In the genomic region with DNA sequence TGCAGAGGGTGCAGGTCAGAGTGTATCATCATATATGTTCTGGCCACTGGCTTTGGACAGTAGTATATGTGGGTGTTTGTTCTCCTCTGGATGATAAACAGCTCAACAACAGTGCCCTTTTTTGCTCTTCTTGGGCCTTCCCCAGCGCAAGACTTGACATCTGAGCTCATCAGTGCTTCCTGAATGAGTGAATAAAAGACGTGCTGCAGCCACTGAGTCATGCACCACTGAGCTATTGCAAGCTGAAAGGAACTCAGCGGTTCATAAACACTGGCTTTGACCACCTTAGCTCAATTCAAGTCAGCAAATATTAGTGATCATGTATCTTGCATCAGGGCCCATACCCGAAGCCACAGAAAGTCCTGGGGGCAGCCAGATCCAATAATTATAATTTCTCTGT, we compare ENCODE assay signal across 11 cellular contexts.
A peak's percentile ranks its signal among the peaks of the same experiment; 100 is the strongest.
DNase-seq lines count a peak whose midpoint lies in the region; ATAC-seq, FAIRE-seq and TF ChIP-seq lines count a peak whose summit lies in the region.
"Had no signal": no experiment of that assay in that cellular context is flagged by ENCODE, and none has a peak within 500 bp of the region (broad histone marks: within the 10 kb centered on the region; RNA-seq: fewer than 3 reads in every experiment).

No MANE protein-coding gene starts in this region.

- H3K9me3 ChIP-seq in smooth muscle cell (replicated peaks; ENCODE audit: low read depth) = no peaks in the 10 kb centered on the region
- no peaks in the 10 kb centered on the region for H3K9me3 ChIP-seq in endodermal cell (ENCODE audit: control insufficient read depth, low read length)

- H3K4me3 ChIP-seq in bronchial epithelial cell (ENCODE audit: low read depth, low read length) (no peak overlapping the region), smooth muscle cell (no peak overlapping the region), endodermal cell (ENCODE audit: low read length) (no peak overlapping the region)

- no peaks in the 10 kb centered on the region for H3K79me2 ChIP-seq in smooth muscle cell (ENCODE audit: low read depth)

- peaks cover 10% of the 10 kb centered on the region for H3K27me3 Mint-ChIP-seq in endodermal cell (ENCODE audit: insufficient read depth)

- intact Hi-C loops in left cardiac atrium (cut with DNase I) = no loop called here

- no peaks in the 10 kb centered on the region for H4K20me1 ChIP-seq in smooth muscle cell (ENCODE audit: low read depth)

- H3K36me3 Mint-ChIP-seq in endodermal cell (ENCODE audit: low read depth) = no peaks in the 10 kb centered on the region

- H3K27ac Mint-ChIP-seq in endodermal cell = no peak overlapping the region
- H3K27ac Mint-ChIP-seq: CD4-positive, alpha-beta T cell had no signal

- 9% methylated on average over 4 of the region's 4 CpGs for WGBS in smooth muscle cell (ENCODE audit: low lambda C conversion rate)
- 77 to 85% methylated on average over 4 of the region's 4 CpGs for WGBS in endodermal cell (ENCODE audit: insufficient coverage in 1 of 2, insufficient read length in 1 of 2), 2 experiments

- H3F3A ChIP-seq in smooth muscle cell (ENCODE audit: low read depth) = peaks cover 5% of the 10 kb centered on the region

- H3K27ac ChIP-seq in smooth muscle cell (ENCODE audit: low read depth) (peak overlapping the region; percentile 67), endodermal cell (ENCODE audit: low read depth, low read length) (no peak overlapping the region)
- H3K27ac ChIP-seq: KMS-11 had no signal

- no peak overlapping the region for H2AFZ ChIP-seq in smooth muscle cell (ENCODE audit: low read depth)

- no peaks in the 10 kb centered on the region for H3K36me3 ChIP-seq in bronchial epithelial cell (ENCODE audit: control insufficient read depth, insufficient read depth, low read length)
- H3K36me3 ChIP-seq in smooth muscle cell (ENCODE audit: low read depth) = no peaks in the 10 kb centered on the region
- H3K36me3 ChIP-seq in endodermal cell (ENCODE audit: control insufficient read depth, insufficient read depth, low read length) = no peaks in the 10 kb centered on the region

- H3K9ac ChIP-seq in smooth muscle cell (ENCODE audit: low read depth) = no peak overlapping the region
- no peak overlapping the region for H3K9ac ChIP-seq in endodermal cell (ENCODE audit: extremely low read depth, low read length, poor library complexity, severe bottlenecking)
- H3K9ac ChIP-seq: KMS-11 had no signal

- H3K27me3 ChIP-seq in bronchial epithelial cell (ENCODE audit: control insufficient read depth, insufficient read depth, low read length) (no peaks in the 10 kb centered on the region), smooth muscle cell (ENCODE audit: low read depth) (no peaks in the 10 kb centered on the region), endodermal cell (ENCODE audit: control insufficient read depth, insufficient read depth, low read length, poor library complexity, severe bottlenecking) (no peaks in the 10 kb centered on the region)

- H3K4me1 Mint-ChIP-seq in endodermal cell = peaks cover 14% of the 10 kb centered on the region

- peak overlapping the region; percentile 55 for H3K4me2 ChIP-seq in smooth muscle cell
- H3K4me2 ChIP-seq: KMS-11 had no signal

- H3K4me1 ChIP-seq in smooth muscle cell (ENCODE audit: low read depth) (peaks cover 9% of the 10 kb centered on the region), endodermal cell (ENCODE audit: control insufficient read depth, insufficient read depth, low read length) (no peaks in the 10 kb centered on the region)

- no peak for FAIRE-seq in bronchial epithelial cell (lab: Jason Lieb, UNC)

- ATAC-seq in HG03469 (IDR thresholded peaks at IDR 0.05; ENCODE audit: unreplicated experiment) = peak; percentile 55
- no peak for ATAC-seq in left cardiac atrium

- H3K4me3 Mint-ChIP-seq in endodermal cell = no peak overlapping the region
- H3K4me3 Mint-ChIP-seq: CD4-positive, alpha-beta T cell had no signal

- DNase-seq in activated CD4-positive, alpha-beta T cell treated with anti-CD3 and anti-CD28 coated beads, Interleukin-2, amount 50 U/mL, for 48 hours = peak; percentile 15 to 36
- DNase-seq in activated CD4-positive, alpha-beta T cell treated with anti-CD3 and anti-CD28 coated beads for 1 hour = no peak
- peak; percentile 89 for DNase-seq in bronchial epithelial cell (ENCODE audit: low read depth)
- DNase-seq in smooth muscle cell (lab: John Stamatoyannopoulos, UW; ENCODE audit: unreplicated experiment) = peak; percentile 6
- no peak for DNase-seq in left cardiac atrium
- no peak for DNase-seq in endodermal cell
- no peak for DNase-seq in AML-193 (lab: John Stamatoyannopoulos, UW)
- DNase-seq: CD4-positive, alpha-beta T cell; SHP77 had no signal

- H3K9me3 Mint-ChIP-seq in endodermal cell = no peaks in the 10 kb centered on the region
- H3K9me3 Mint-ChIP-seq: CD4-positive, alpha-beta T cell had no signal

- no peak for TF ChIP-seq CTCF in bronchial epithelial cell (IDR thresholded peaks at IDR 0.05; ENCODE audit: insufficient read depth, low read length, severe bottlenecking)
- TF ChIP-seq CTCF in smooth muscle cell (IDR thresholded peaks at IDR 0.05; ENCODE audit: borderline replicate concordance, insufficient read depth, poor library complexity, severe bottlenecking) = no peak
- no peak for TF ChIP-seq CTCF in endodermal cell (conservative IDR thresholded peaks at IDR 0.05)

Comparison
In these comparisons a context has a peak if more than half of its experiments do, and no peak if none do; other contexts are left out.
1. DNase-seq: peak in activated CD4-positive, alpha-beta T cell treated with anti-CD3 and anti-CD28 coated beads, Interleukin-2, amount 50 U/mL, for 48 hours (2 of 2), bronchial epithelial cell (single experiment) and smooth muscle cell (single experiment); none in activated CD4-positive, alpha-beta T cell treated with anti-CD3 and anti-CD28 coated beads for 1 hour (single experiment), left cardiac atrium (single experiment), endodermal cell (single experiment) and AML-193 (0 of 2).